23 cellular contexts compared by ENCODE assay signal in genomic region chr16:66717776-66718175, GRCh38. TPM values are rescaled to one million over a fixed set of nuclear protein-coding genes. Genes with fewer than 3 reads are reported as not detected.
DNase-seq lines count a peak whose midpoint lies in the region; ATAC-seq, FAIRE-seq and TF ChIP-seq lines count a peak whose summit lies in the region.
"Had no signal": no experiment of that assay in that cellular context is flagged by ENCODE, and none has a peak within 500 bp of the region (broad histone marks: within the 10 kb centered on the region; RNA-seq: fewer than 3 reads in every experiment).

No MANE protein-coding gene starts in this region.

- H2BK120ac ChIP-seq in trophoblast cell (ENCODE audit: insufficient read depth, low read length, poor library complexity) = no peak overlapping the region

- H2BK12ac ChIP-seq in trophoblast cell (ENCODE audit: low read length) = no peak overlapping the region

- H3K9me3 ChIP-seq in keratinocyte (ENCODE audit: control insufficient read depth, low read depth, low read length) = no peaks in the 10 kb centered on the region
- H3K9me3 ChIP-seq in trophoblast cell (ENCODE audit: insufficient read depth, low read depth, low read length) = no peaks in the 10 kb centered on the region
- H3K9me3 ChIP-seq: adrenal gland, colonic mucosa, MG63, mucosa of descending colon, sigmoid colon, stomach, tibial artery had no signal

- DNase-seq in HFFc6 (peak; percentile 21), WTC11 (ENCODE audit: low spot score) (no peak), keratinocyte (ENCODE audit: low read depth, low spot score) (no peak), trophoblast cell (peak; percentile 96), GDM1 (lab: John Stamatoyannopoulos, UW) (no peak), SK-N-DZ (ENCODE audit: low spot score) (no peak), OCI-M1 (lab: John Stamatoyannopoulos, UW) (no peak)
- DNase-seq: activated CD8-positive, alpha-beta memory T cell treated with anti-CD3 and anti-CD28 coated beads for 24 hours; activated naive CD4-positive, alpha-beta T cell treated with Interleukin-2 at 50 U/mL for 16 hours; activated T-cell treated with anti-CD3 and anti-CD28 coated beads, Interleukin-2, amount 50 U/mL, for 72 hours; effector memory CD4-positive, alpha-beta T cell; MG63; NCI-H1417; NCI-H2107; SIG-M5; sigmoid colon; stomach; tibial artery had no signal

- H3K14ac ChIP-seq in trophoblast cell (ENCODE audit: low read length) = no peak overlapping the region

- peaks cover 3% of the 10 kb centered on the region for H3K9me1 ChIP-seq in keratinocyte (ENCODE audit: control insufficient read depth, extremely low read depth, insufficient read depth, low read length)

- H2AFZ ChIP-seq in keratinocyte (ENCODE audit: control insufficient read depth, low read length) (no peak overlapping the region), trophoblast cell (ENCODE audit: insufficient read depth, low read length, poor library complexity) (no peak overlapping the region)

- H3K27me3 Mint-ChIP-seq in HFFc6 (ENCODE audit: insufficient read depth) = peaks cover 5% of the 10 kb centered on the region
- no peaks in the 10 kb centered on the region for H3K27me3 Mint-ChIP-seq in WTC11 (ENCODE audit: low read depth)
- H3K27me3 Mint-ChIP-seq: CD4-positive, CD25-positive, alpha-beta regulatory T cell had no signal

- no peak overlapping the region for H4K12ac ChIP-seq in trophoblast cell (ENCODE audit: low read depth, low read length)

- no peak overlapping the region for H3K4me3 Mint-ChIP-seq in HFFc6
- H3K4me3 Mint-ChIP-seq in WTC11 = no peak overlapping the region
- H3K4me3 Mint-ChIP-seq: activated T-cell treated with anti-CD3 and anti-CD28 coated beads, Interleukin-2, amount 50 U/mL, for 72 hours; CD4-positive, CD25-positive, alpha-beta regulatory T cell; nephron had no signal

- TF ChIP-seq CTCF in HFFc6 (IDR thresholded peaks at IDR 0.05) = no peak
- no peak for TF ChIP-seq CTCF in WTC11 (IDR thresholded peaks at IDR 0.05)
- TF ChIP-seq CTCF in keratinocyte (optimal IDR thresholded peaks at IDR 0.05 in 1 of 3, IDR thresholded peaks at IDR 0.05 in 1 of 3, conservative IDR thresholded peaks at IDR 0.05 in 1 of 3; ENCODE audit: extremely low read depth in 1 of 3, insufficient read depth in 2 of 3, low read length in 3 of 3) = no peak

- no peak overlapping the region for H2AK5ac ChIP-seq in trophoblast cell (ENCODE audit: low read length)

- H3K27ac Mint-ChIP-seq in HFFc6 = peak overlapping the region; percentile 79
- H3K27ac Mint-ChIP-seq in WTC11 = peak overlapping the region; percentile 39
- H3K27ac Mint-ChIP-seq: activated T-cell treated with anti-CD3 and anti-CD28 coated beads, Interleukin-2, amount 50 U/mL, for 72 hours; CD4-positive, CD25-positive, alpha-beta regulatory T cell had no signal

- H3K4me1 Mint-ChIP-seq in HFFc6 (ENCODE audit: low read depth) = peaks cover 47% of the 10 kb centered on the region
- H3K4me1 Mint-ChIP-seq in WTC11 = no peaks in the 10 kb centered on the region
- H3K4me1 Mint-ChIP-seq: CD4-positive, CD25-positive, alpha-beta regulatory T cell had no signal

- H4K20me1 ChIP-seq in keratinocyte (ENCODE audit: control insufficient read depth, extremely low read depth, insufficient read depth, low read length) = no peaks in the 10 kb centered on the region

- no peaks in the 10 kb centered on the region for H3K79me1 ChIP-seq in trophoblast cell (ENCODE audit: low read length)

- H4K8ac ChIP-seq in trophoblast cell (ENCODE audit: low read depth, low read length) = no peak overlapping the region

- no CpG with 5 or more reads among the region's 4 CpGs for WGBS in trophoblast cell (ENCODE audit: extremely low coverage, insufficient coverage, insufficient read length)

- no peak overlapping the region for H3K4ac ChIP-seq in trophoblast cell (ENCODE audit: low read depth, low read length)

- peaks cover under 1% of the 10 kb centered on the region for H3K9me3 Mint-ChIP-seq in HFFc6
- H3K9me3 Mint-ChIP-seq in WTC11 = peaks cover under 1% of the 10 kb centered on the region
- H3K9me3 Mint-ChIP-seq: activated T-cell treated with anti-CD3 and anti-CD28 coated beads, Interleukin-2, amount 50 U/mL, for 72 hours; CD4-positive, CD25-positive, alpha-beta regulatory T cell had no signal

- peak overlapping the region in 1 of 3 experiments; percentile 40 for H3K4me3 ChIP-seq in keratinocyte (ENCODE audit: control insufficient read depth in 2 of 3, extremely low read depth in 1 of 3, insufficient read depth in 2 of 3, low read depth in 1 of 3, low read length in 3 of 3)
- H3K4me3 ChIP-seq in trophoblast cell (ENCODE audit: low read depth, low read length) = no peak overlapping the region
- H3K4me3 ChIP-seq: adrenal gland, colonic mucosa, MG63, mucosa of descending colon, sigmoid colon, stomach, tibial artery had no signal

- H3K27ac ChIP-seq in keratinocyte (ENCODE audit: control insufficient read depth, insufficient read depth, low read length) = peak overlapping the region; percentile 59
- no peak overlapping the region for H3K27ac ChIP-seq in trophoblast cell (ENCODE audit: low read depth, low read length)
- H3K27ac ChIP-seq: adrenal gland, colonic mucosa, sigmoid colon, stomach, tibial artery had no signal

- dilution Hi-C loops in keratinocyte (cut with MboI; ENCODE audit: extremely low pct_ligation_motif_present, low sequenced_read_pairs) = no loop called here

- H3K18ac ChIP-seq in trophoblast cell (ENCODE audit: low read length) = no peak overlapping the region

- H3K4me1 ChIP-seq in keratinocyte (ENCODE audit: control insufficient read depth, extremely low read depth, insufficient read depth, low read length) (peaks cover 38% of the 10 kb centered on the region), trophoblast cell (ENCODE audit: control insufficient read depth in 1 of 2, insufficient read depth in 2 of 2, low read length in 2 of 2) (peaks cover 4 to 5% of the 10 kb centered on the region in 2 experiments)
- H3K4me1 ChIP-seq: adrenal gland, colonic mucosa had no signal

- no peak overlapping the region for H2BK5ac ChIP-seq in trophoblast cell (ENCODE audit: low read depth, low read length, poor library complexity)

- peaks cover under 1% of the 10 kb centered on the region in 2 experiments for H3K36me3 ChIP-seq in keratinocyte (ENCODE audit: control insufficient read depth in 2 of 2, extremely low read depth in 1 of 2, insufficient read depth in 2 of 2, low read length in 2 of 2)
- H3K36me3 ChIP-seq in trophoblast cell (ENCODE audit: control insufficient read depth in 1 of 2, insufficient read depth in 2 of 2, low read length in 2 of 2) = peaks cover 5% of the 10 kb centered on the region in 2 experiments
- H3K36me3 ChIP-seq: colonic mucosa, MG63 had no signal

- H3K79me2 ChIP-seq in keratinocyte (ENCODE audit: control insufficient read depth, insufficient read depth, low read length) (no peaks in the 10 kb centered on the region), trophoblast cell (ENCODE audit: control insufficient read depth, insufficient read depth, low read length, poor library complexity) (no peaks in the 10 kb centered on the region)

- FAIRE-seq in keratinocyte (lab: Jason Lieb, UNC) = peak; percentile 83

- H3K4me2 ChIP-seq in keratinocyte (ENCODE audit: control insufficient read depth, extremely low read depth, insufficient read depth, low read depth, low read length) = no peak overlapping the region
- no peak overlapping the region for H3K4me2 ChIP-seq in trophoblast cell (ENCODE audit: low read length)

- H4K91ac ChIP-seq in trophoblast cell (ENCODE audit: low read depth, low read length) = no peak overlapping the region

- no peaks in the 10 kb centered on the region; the same call in 1 of the 2 replicates for H3K36me3 Mint-ChIP-seq in HFFc6 (ENCODE audit: low read depth)
- peaks cover 20% of the 10 kb centered on the region for H3K36me3 Mint-ChIP-seq in WTC11

- H3K9ac ChIP-seq in keratinocyte (ENCODE audit: control insufficient read depth, extremely low read depth, insufficient read depth, low read length) (peak overlapping the region; percentile 33), trophoblast cell (ENCODE audit: low read length) (no peak overlapping the region)

- no peaks in the 10 kb centered on the region for H3K27me3 ChIP-seq in keratinocyte (ENCODE audit: control insufficient read depth, extremely low read depth, insufficient read depth, low read length)
- H3K27me3 ChIP-seq in trophoblast cell (ENCODE audit: insufficient read depth, low read length) = no peaks in the 10 kb centered on the region
- H3K27me3 ChIP-seq: adrenal gland, colonic mucosa, MG63, sigmoid colon, stomach, tibial artery had no signal

- POLR2A ChIA-PET in WTC11 (lab: Charles Lee) = no interaction called here

- H3K23ac ChIP-seq in trophoblast cell (ENCODE audit: low read length) = no peak overlapping the region

- peak; percentile 13; the same call in 1 of the 2 replicates for ATAC-seq in WTC11
- ATAC-seq: activated T-cell treated with anti-CD3 and anti-CD28 coated beads, Interleukin-2, amount 50 U/mL, for 72 hours had no signal

- CTCF ChIA-PET in WTC11 (lab: Charles Lee) = interaction anchor here (1.2 to 1.6 kb wide), 3 partner anchors 22 to 109 kb away, joined by 3 to 6 read pairs (median 6); no protein-coding TSS in a partner anchor

RNA-seq across cellular contexts. Expression of gene CMTM4, which starts 21.2 kb away (rescaled TPM):
- 10 to 100 TPM; 14.2 to 22.0 (median 18.8) TPM for total RNA-seq in HFFc6 (2021; fragmentation: NEBNext Ultra II Directional; extraction: Animal tissue kit (Norgen Biotek cat#: 25700))
- 56.2 to 60.6 TPM (median 58.5 TPM) in 3 replicates for total RNA-seq in WTC11 (2021)
- 18.0 to 25.1 TPM (median 23.1 TPM) in 3 replicates for polyA plus RNA-seq in keratinocyte
- polyA plus RNA-seq in keratinocyte (2011; ENCODE audit: low read depth) = 4.4 TPM
- polyA plus RNA-seq in keratinocyte (2011; cell fraction: cytosol; rRNA removed) = 18.2 and 22.7 TPM in 2 replicates
- 43.4 and 45.6 TPM in 2 replicates for polyA plus RNA-seq in keratinocyte (2011; cell fraction: nucleus; rRNA removed)
- 14.5 and 15.8 TPM in 2 replicates for polyA plus RNA-seq in keratinocyte (2012; ENCODE audit: low replicate concordance)
- 30.8 to 60.5 TPM (median 46.1 TPM) in 3 replicates for polyA minus RNA-seq in keratinocyte
- polyA minus RNA-seq in keratinocyte (2011; cell fraction: cytosol; rRNA and poly(A)+ RNA removed) = 37.2 TPM
- polyA minus RNA-seq in keratinocyte (2011; cell fraction: nucleus; rRNA and poly(A)+ RNA removed) = 41.9 and 58.3 TPM in 2 replicates
- polyA plus RNA-seq in trophoblast cell (2013) = 20.8 and 21.5 TPM in 2 replicates
- 14.8 and 16.7 TPM in 2 replicates for polyA plus RNA-seq in SK-N-DZ (2014; cell fraction: cytosol; rRNA removed)
- 14.9 and 19.3 TPM in 2 replicates for polyA plus RNA-seq in SK-N-DZ (2014; cell fraction: nucleus; rRNA removed)

RNA-seq across cellular contexts. Expression of gene DYNC1LI2, which starts 33.6 kb away (rescaled TPM):
- total RNA-seq in HFFc6 (2021; fragmentation: NEBNext Ultra II Directional; extraction: Animal tissue kit (Norgen Biotek cat#: 25700)) = 100 to 1,000 TPM in 3 of 6 experiments, 10 to 100 TPM in 3; 84.7 to 103 (median 99.7) TPM
- total RNA-seq in WTC11 (2021) = 82.7 to 89.8 TPM (median 89.7 TPM) in 3 replicates
- 53.0 to 66.0 TPM (median 55.5 TPM) in 3 replicates for polyA plus RNA-seq in keratinocyte
- 71.3 TPM for polyA plus RNA-seq in keratinocyte (2011; ENCODE audit: low read depth)
- 35.4 and 41.7 TPM in 2 replicates for polyA plus RNA-seq in keratinocyte (2011; cell fraction: cytosol; rRNA removed)
- 174 and 181 TPM in 2 replicates for polyA plus RNA-seq in keratinocyte (2011; cell fraction: nucleus; rRNA removed)
- 42.9 and 54.0 TPM in 2 replicates for polyA plus RNA-seq in keratinocyte (2012; ENCODE audit: low replicate concordance)
- polyA minus RNA-seq in keratinocyte = 48.4 to 57.2 TPM (median 49.2 TPM) in 3 replicates
- polyA minus RNA-seq in keratinocyte (2011; cell fraction: cytosol; rRNA and poly(A)+ RNA removed) = 29.9 TPM
- 41.9 and 92.7 TPM in 2 replicates for polyA minus RNA-seq in keratinocyte (2011; cell fraction: nucleus; rRNA and poly(A)+ RNA removed)
- polyA plus RNA-seq in trophoblast cell (2013) = 142 and 143 TPM in 2 replicates
- 80.2 and 95.2 TPM in 2 replicates for polyA plus RNA-seq in SK-N-DZ (2014; cell fraction: cytosol; rRNA removed)
- 156 and 318 TPM in 2 replicates for polyA plus RNA-seq in SK-N-DZ (2014; cell fraction: nucleus; rRNA removed)

Comparison
In these comparisons a context has a peak if more than half of its experiments do, and no peak if none do; other contexts are left out.
1. DNase-seq: peak in HFFc6 (single experiment) and trophoblast cell (2 of 2); none in WTC11 (single experiment), keratinocyte (single experiment), GDM1 (single experiment), SK-N-DZ (single experiment) and OCI-M1 (single experiment).